In genomic region chr10:59976909-59977308, GRCh38 we compare ENCODE assay signal across 29 cellular contexts.
"Had no signal": no experiment of that assay in that cellular context is flagged by ENCODE, and none has a peak within 500 bp of the region (broad histone marks: within the 10 kb centered on the region; RNA-seq: fewer than 3 reads in every experiment).

No MANE protein-coding gene starts in this region.

- H3K4me3 ChIP-seq: adrenal gland, body of pancreas, cardiac muscle cell, colonic mucosa, gastrocnemius medialis, heart left ventricle had no signal

- H3K9me3 ChIP-seq: colonic mucosa had no signal

- H3K4me1 ChIP-seq: adrenal gland, colonic mucosa, gastrocnemius medialis had no signal

- H3K27ac ChIP-seq: adrenal gland, body of pancreas, cardiac muscle cell, colonic mucosa, foreskin keratinocyte, gastrocnemius medialis, heart left ventricle had no signal

- H3K27me3 ChIP-seq: adrenal gland, body of pancreas, cardiac muscle cell, colonic mucosa, foreskin keratinocyte, gastrocnemius medialis, heart left ventricle had no signal

- H3K36me3 ChIP-seq: adrenal gland, cardiac muscle cell, colonic mucosa, gastrocnemius medialis, heart left ventricle had no signal

- DNase-seq: activated CD4-positive, alpha-beta memory T cell treated with anti-CD3 and anti-CD28 coated beads for 36 hours; activated CD4-positive, alpha-beta T cell treated with anti-CD3 and anti-CD28 coated beads for 36 hours; activated CD4-positive, alpha-beta T cell treated with anti-CD3 and anti-CD28 coated beads, Interleukin-2, amount 10 ng/mL, durations not matched to agents 24 days and 14 days; activated CD4-positive, CD25-positive, alpha-beta regulatory T cell; activated CD4-positive, CD25-positive, alpha-beta regulatory T cell treated with anti-CD3 and anti-CD28 coated beads, Interleukin-2, amount 50 U/mL, for 72 hours; activated CD8-positive, alpha-beta memory T cell treated with anti-CD3 and anti-CD28 coated beads, Interleukin-2, amount 50 U/mL, for 48 hours; activated effector memory CD4-positive, alpha-beta T cell treated with Interleukin-2 at 50 U/mL for 16 hours; activated gamma-delta T cell treated with Interleukin-2 at 50 U/mL for 16 hours; activated naive CD4-positive, alpha-beta T cell treated with Interleukin-2 at 50 U/mL for 16 hours; activated naive CD8-positive, alpha-beta T cell treated with anti-CD3 and anti-CD28 coated beads for 36 hours; activated naive CD8-positive, alpha-beta T cell treated with anti-CD3 and anti-CD28 coated beads, Interleukin-2, amount 50 U/mL, for 24 hours; activated T-cell treated with anti-CD3 and anti-CD28 coated beads for 4 hours; activated T-cell treated with anti-CD3 and anti-CD28 coated beads, Interleukin-2, amount 50 U/mL, for 4 hours; adrenal gland; amygdala; aorta; body of pancreas; central memory CD4-positive, alpha-beta T cell; cerebellar nuclear complex; colonic mucosa; effector CD8-positive, alpha-beta T cell; foreskin keratinocyte; gastrocnemius medialis; glutamatergic neuron; heart left ventricle; T-helper 2 cell had no signal

- ATAC-seq: activated CD4-positive, alpha-beta T cell treated with anti-CD3 and anti-CD28 coated beads for 36 hours; activated naive CD8-positive, alpha-beta T cell treated with anti-CD3 and anti-CD28 coated beads, Interleukin-2, amount 50 U/mL, for 24 hours; activated T-cell treated with anti-CD3 and anti-CD28 coated beads, Interleukin-2, amount 50 U/mL, for 4 hours; activated T-helper 17 cell treated with anti-CD3 and anti-CD28 coated beads, Interleukin-2, amount 50 U/mL, for 72 hours; body of pancreas; esophagus mucosa; foreskin keratinocyte; gastrocnemius medialis; heart left ventricle had no signal
